ENCODE assay signal across 14 cellular contexts in genomic region chr15:97425596-97425995, GRCh38.
"Had no signal": no experiment of that assay in that cellular context is flagged by ENCODE, and none has a peak within 500 bp of the region (broad histone marks: within the 10 kb centered on the region; RNA-seq: fewer than 3 reads in every experiment).

No MANE protein-coding gene starts in this region.

- DNase-seq: activated CD4-positive, alpha-beta T cell treated with anti-CD3 and anti-CD28 coated beads for 4 hours; activated CD8-positive, alpha-beta memory T cell treated with anti-CD3 and anti-CD28 coated beads, Interleukin-2, amount 50 U/mL, for 4 hours; activated CD8-positive, alpha-beta T cell treated with anti-CD3 and anti-CD28 coated beads for 36 hours; activated gamma-delta T cell treated with Interleukin-2 at 50 U/mL for 16 hours; activated naive CD8-positive, alpha-beta T cell treated with anti-CD3 and anti-CD28 coated beads for 36 hours; activated T-cell treated with anti-CD3 and anti-CD28 coated beads, Interleukin-2, amount 50 U/mL, for 72 hours; dorsolateral prefrontal cortex; foreskin keratinocyte; head of caudate nucleus; naive B cell; pancreas; stimulated activated CD4-positive, alpha-beta T cell treated with anti-CD3 and anti-CD28 coated beads, Interleukin-4, amount 100 ng/mL, for 24 hours; upper lobe of left lung had no signal

- H3K4me3 Mint-ChIP-seq: activated CD8-positive, alpha-beta T cell treated with anti-CD3 and anti-CD28 coated beads for 36 hours; activated naive CD8-positive, alpha-beta T cell treated with anti-CD3 and anti-CD28 coated beads for 36 hours; activated T-cell treated with anti-CD3 and anti-CD28 coated beads, Interleukin-2, amount 50 U/mL, for 72 hours; naive B cell; stimulated activated naive CD8-positive, alpha-beta T cell treated with anti-CD3 and anti-CD28 coated beads, Interleukin-15, Interleukin-2, amounts not matched to agents 100 ng/mL and 50 ng/mL, for 24 hours had no signal

- H3K9me3 Mint-ChIP-seq: activated CD8-positive, alpha-beta T cell treated with anti-CD3 and anti-CD28 coated beads for 36 hours; stimulated activated naive CD8-positive, alpha-beta T cell treated with anti-CD3 and anti-CD28 coated beads, Interleukin-15, Interleukin-2, amounts not matched to agents 100 ng/mL and 50 ng/mL, for 24 hours had no signal

- H3K4me3 ChIP-seq: dorsolateral prefrontal cortex, pancreas, upper lobe of left lung had no signal

- H3K36me3 Mint-ChIP-seq: activated naive CD8-positive, alpha-beta T cell treated with anti-CD3 and anti-CD28 coated beads for 36 hours; naive B cell had no signal

- ATAC-seq: activated CD8-positive, alpha-beta T cell treated with anti-CD3 and anti-CD28 coated beads for 36 hours; activated T-cell treated with anti-CD3 and anti-CD28 coated beads, Interleukin-2, amount 50 U/mL, for 72 hours; foreskin keratinocyte; pancreas had no signal

- H3K27ac Mint-ChIP-seq: activated CD8-positive, alpha-beta T cell treated with anti-CD3 and anti-CD28 coated beads for 36 hours; activated naive CD8-positive, alpha-beta T cell treated with anti-CD3 and anti-CD28 coated beads for 36 hours; activated T-cell treated with anti-CD3 and anti-CD28 coated beads, Interleukin-2, amount 50 U/mL, for 72 hours; naive B cell; stimulated activated naive CD8-positive, alpha-beta T cell treated with anti-CD3 and anti-CD28 coated beads, Interleukin-15, Interleukin-2, amounts not matched to agents 100 ng/mL and 50 ng/mL, for 24 hours had no signal

- H3K27me3 Mint-ChIP-seq: activated CD8-positive, alpha-beta T cell treated with anti-CD3 and anti-CD28 coated beads for 36 hours; activated naive CD8-positive, alpha-beta T cell treated with anti-CD3 and anti-CD28 coated beads for 36 hours; naive B cell; stimulated activated naive CD8-positive, alpha-beta T cell treated with anti-CD3 and anti-CD28 coated beads, Interleukin-15, Interleukin-2, amounts not matched to agents 100 ng/mL and 50 ng/mL, for 24 hours had no signal

- H3K4me1 Mint-ChIP-seq: activated naive CD8-positive, alpha-beta T cell treated with anti-CD3 and anti-CD28 coated beads for 36 hours; naive B cell had no signal
